ENCODE assay signal across 34 cellular contexts in genomic region chr6:133446789-133447188, GRCh38.
"Had no signal": no experiment of that assay in that cellular context is flagged by ENCODE, and none has a peak within 500 bp of the region (broad histone marks: within the 10 kb centered on the region; RNA-seq: fewer than 3 reads in every experiment).

No MANE protein-coding gene starts in this region.

- DNase-seq: activated B cell treated with CpG ODN at 0.5 μM for 24 hours; activated CD4-positive, alpha-beta memory T cell treated with anti-CD3 and anti-CD28 coated beads for 36 hours; activated CD4-positive, alpha-beta T cell treated with anti-CD3 and anti-CD28 coated beads for 4 hours; activated CD4-positive, alpha-beta T cell treated with anti-CD3 and anti-CD28 coated beads, Interleukin-2, amount 10 ng/mL, durations not matched to agents 24 days and 14 days; activated CD4-positive, alpha-beta T cell treated with anti-CD3 and anti-CD28 coated beads, Interleukin-2, amount 50 U/mL, for 1 hour; activated CD4-positive, alpha-beta T cell treated with anti-CD3 and anti-CD28 coated beads, Interleukin-2, amount 50 U/mL, for 4 hours; activated CD4-positive, CD25-positive, alpha-beta regulatory T cell treated with anti-CD3 and anti-CD28 coated beads, Interleukin-2, amount 50 U/mL, for 72 hours; activated CD8-positive, alpha-beta memory T cell treated with anti-CD3 and anti-CD28 coated beads, Interleukin-2, amount 50 U/mL, for 4 hours; activated CD8-positive, alpha-beta T cell treated with anti-CD3 and anti-CD28 coated beads for 36 hours; activated effector memory CD4-positive, alpha-beta T cell treated with anti-CD3 and anti-CD28 coated beads, Interleukin-2, amount 50 U/mL, for 16 hours; activated gamma-delta T cell treated with Interleukin-2 at 50 U/mL for 16 hours; activated naive CD4-positive, alpha-beta T cell; activated naive CD4-positive, alpha-beta T cell treated with anti-CD3 and anti-CD28 coated beads for 36 hours; activated naive CD4-positive, alpha-beta T cell treated with anti-CD3 and anti-CD28 coated beads, Interleukin-2, amount 50 U/mL, for 16 hours; activated naive CD8-positive, alpha-beta T cell treated with anti-CD3 and anti-CD28 coated beads for 36 hours; activated T-cell treated with anti-CD3 and anti-CD28 coated beads for 4 hours; activated T-cell treated with anti-CD3 and anti-CD28 coated beads, Interleukin-2, amount 50 U/mL, for 1 hour; activated T-cell treated with anti-CD3 and anti-CD28 coated beads, Interleukin-2, amount 50 U/mL, for 4 hours; activated T-cell treated with anti-CD3 and anti-CD28 coated beads, Interleukin-2, amount 50 U/mL, for 72 hours; adrenal gland; amniotic stem cell; aorta; body of pancreas; brain microvascular endothelial cell; central memory CD4-positive, alpha-beta T cell; T-helper 1 cell; T-helper 2 cell; T-helper 9 cell had no signal

- FAIRE-seq: astrocyte, TTC549 had no signal

- H3K4me3 ChIP-seq: adrenal gland, body of pancreas, breast epithelium had no signal

- ATAC-seq: activated CD8-positive, alpha-beta T cell treated with anti-CD3 and anti-CD28 coated beads for 36 hours; activated naive CD4-positive, alpha-beta T cell treated with anti-CD3 and anti-CD28 coated beads, Interleukin-2, amount 50 U/mL, for 72 hours; activated T-cell treated with anti-CD3 and anti-CD28 coated beads, Interleukin-2, amount 50 U/mL, for 4 hours; activated T-cell treated with anti-CD3 and anti-CD28 coated beads, Interleukin-2, amount 50 U/mL, for 72 hours; activated T-helper 17 cell treated with anti-CD3 and anti-CD28 coated beads, Interleukin-2, amount 50 U/mL, for 72 hours; body of pancreas had no signal

- H3K27me3 ChIP-seq: adrenal gland, body of pancreas, brain microvascular endothelial cell, breast epithelium had no signal

- H3K9me3 ChIP-seq: adrenal gland, body of pancreas, breast epithelium had no signal

- H3K27ac ChIP-seq: adrenal gland, body of pancreas, brain microvascular endothelial cell, breast epithelium, VCaP had no signal

- H3K36me3 ChIP-seq: adrenal gland, brain microvascular endothelial cell, breast epithelium had no signal

- H3K4me1 ChIP-seq: adrenal gland, body of pancreas, breast epithelium had no signal
